12 cellular contexts compared by ENCODE assay signal in the genomic region with DNA sequence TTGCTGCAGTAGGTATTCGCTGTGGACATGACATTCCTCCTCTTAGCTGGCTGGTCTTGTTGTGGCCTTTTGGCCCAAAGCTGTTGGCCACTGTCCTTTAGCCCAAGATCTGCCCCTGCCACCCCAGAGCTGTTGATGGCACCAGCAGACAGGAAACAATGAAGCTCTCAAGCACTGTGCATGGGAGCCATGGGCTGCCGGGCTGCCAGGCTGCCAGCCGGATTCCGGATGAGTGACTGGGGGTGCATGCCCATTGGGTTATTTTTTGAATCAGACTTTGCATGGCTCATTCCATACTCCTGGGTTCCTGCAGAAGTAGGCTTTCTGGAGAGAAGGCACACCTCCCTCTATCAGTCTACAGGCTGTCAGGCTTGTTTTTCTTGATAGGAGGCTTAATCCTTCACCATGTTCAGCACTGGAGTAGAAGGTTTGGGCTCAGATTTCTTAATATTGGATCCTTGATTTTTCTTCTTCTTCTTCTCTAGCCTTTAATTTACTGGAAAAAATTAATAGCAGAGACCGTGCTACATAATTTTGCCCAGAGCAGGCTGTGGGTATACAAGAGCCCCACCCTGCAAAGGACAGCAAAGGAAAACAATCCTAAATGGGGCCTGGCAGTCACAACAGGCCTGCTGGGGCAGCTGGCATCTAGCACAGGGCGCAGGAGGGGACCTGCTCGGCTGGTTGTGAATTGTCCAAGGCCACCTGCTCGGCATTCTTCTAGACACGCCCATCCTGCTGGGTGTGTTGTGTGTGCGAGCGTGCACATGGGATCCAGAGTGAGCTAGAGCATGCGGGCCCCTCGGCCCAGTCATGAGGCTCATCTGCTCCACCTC. TPM values are rescaled to one million over a fixed set of nuclear protein-coding genes. Genes with fewer than 3 reads are reported as not detected.
DNase-seq lines count a peak whose midpoint lies in the region; ATAC-seq and TF ChIP-seq lines count a peak whose summit lies in the region.
"Had no signal": no experiment of that assay in that cellular context is flagged by ENCODE, and none has a peak within 500 bp of the region (broad histone marks: within the 10 kb centered on the region; RNA-seq: fewer than 3 reads in every experiment).

No MANE protein-coding gene starts in this region.

- H3K4me1 Mint-ChIP-seq in GM23338 = no peaks in the 10 kb centered on the region; the same call in 2 of the 3 replicates

- H4K20me1 ChIP-seq in PC-9 (ENCODE audit: insufficient read depth) = peaks cover 15% of the 10 kb centered on the region
- peaks cover 4% of the 10 kb centered on the region; the same call in 1 of the 2 replicates for H4K20me1 ChIP-seq in GM23338 (replicated peaks; ENCODE audit: insufficient read depth)

- CTCF ChIA-PET in PC-9 (lab: Charles Lee) = no interaction called here

- intact Hi-C loops in PC-9 (cut with micrococcal nuclease; ENCODE audit: unreplicated experiment) (no loop called here), lower lobe of right lung (cut with DNase I) (no loop called here), sciatic nerve (cut with DNase I) (no loop called here)

- TF ChIP-seq POLR2A in tibial nerve (IDR thresholded peaks at IDR 0.05) = no peak

- TF ChIP-seq CTCF in PC-9 (conservative IDR thresholded peaks at IDR 0.05) (no peak), lower lobe of right lung (IDR thresholded peaks at IDR 0.05) (no peak), tibial nerve (IDR thresholded peaks at IDR 0.05) (no peak), GM23338 (conservative IDR thresholded peaks at IDR 0.05; ENCODE audit: low read depth in 2 of 2) (no peak)

- no peak overlapping the region for H3K27ac Mint-ChIP-seq in GM23338

- H3K4me2 ChIP-seq in PC-9 (peak overlapping the region; percentile 46), GM23338 (no peak overlapping the region)

- no peaks in the 10 kb centered on the region for H3K9me2 ChIP-seq in PC-9 (ENCODE audit: insufficient read depth)
- no peaks in the 10 kb centered on the region for H3K9me2 ChIP-seq in GM23338 (ENCODE audit: insufficient read depth)

- WGBS in tibial nerve, 2 donors = 82 to 85% methylated on average over 12 to 13 of the region's 13 CpGs

- TF ChIP-seq EP300 in tibial nerve (IDR thresholded peaks at IDR 0.05) = no peak

- H3K4me1 ChIP-seq in PC-9 (replicated peaks; ENCODE audit: insufficient read depth) = peaks cover 33% of the 10 kb centered on the region
- peaks cover 33% of the 10 kb centered on the region for H3K4me1 ChIP-seq in lower lobe of right lung
- H3K4me1 ChIP-seq in tibial nerve = peaks cover 0 to 46% (median 8%) of the 10 kb centered on the region in 4 donors
- no peaks in the 10 kb centered on the region for H3K4me1 ChIP-seq in GM23338 (ENCODE audit: insufficient read depth)

- ATAC-seq in lower lobe of right lung = peak; percentile 77
- ATAC-seq in GM23338 = no peak
- no peak for ATAC-seq in sciatic nerve
- ATAC-seq: activated T-cell treated with anti-CD3 and anti-CD28 coated beads, Interleukin-2, amount 50 U/mL, for 4 hours; K562; stimulated activated naive CD8-positive, alpha-beta T cell treated with anti-CD3 and anti-CD28 coated beads, Interleukin-15, amount 100 ng/mL, for 72 hours had no signal

- no peak overlapping the region for H3K4me3 ChIP-seq in PC-9
- no peak overlapping the region for H3K4me3 ChIP-seq in lower lobe of right lung
- H3K4me3 ChIP-seq in tibial nerve = no peak overlapping the region
- H3K4me3 ChIP-seq in GM23338 = no peak overlapping the region
- H3K4me3 ChIP-seq: K562 had no signal

- POLR2A ChIA-PET in PC-9 (lab: Charles Lee; ENCODE audit: unreplicated experiment) = no interaction called here

- no peaks in the 10 kb centered on the region for H3K9me3 Mint-ChIP-seq in GM23338
- H3K9me3 Mint-ChIP-seq: activated T-cell treated with anti-CD3 and anti-CD28 coated beads, Interleukin-2, amount 50 U/mL, for 4 hours; stimulated activated naive CD8-positive, alpha-beta T cell treated with anti-CD3 and anti-CD28 coated beads, Interleukin-15, amount 100 ng/mL, for 72 hours had no signal

- H3K79me2 ChIP-seq in PC-9 (ENCODE audit: low read depth) (no peaks in the 10 kb centered on the region), GM23338 (replicated peaks; ENCODE audit: insufficient read depth) (no peaks in the 10 kb centered on the region)

- peaks cover 16% of the 10 kb centered on the region; the same call in 1 of the 2 replicates for H3F3A ChIP-seq in PC-9 (ENCODE audit: insufficient read depth, low read depth)
- no peaks in the 10 kb centered on the region for H3F3A ChIP-seq in GM23338 (replicated peaks; ENCODE audit: low read depth)

- DNase-seq in DMS 273 treated with DMSO at 0.1 percent for 48 hours (lab: John Stamatoyannopoulos, UW) = peak; percentile 83
- DNase-seq in NCI-H1417 (lab: John Stamatoyannopoulos, UW) = peak; percentile 68 to 89 (median 85)
- peak; percentile 80 to 85 for DNase-seq in PC-9
- DNase-seq in lower lobe of right lung = peak; percentile 69
- no peak for DNase-seq in activated naive CD4-positive, alpha-beta T cell treated with anti-CD3 and anti-CD28 coated beads, Interleukin-2, amount 50 U/mL, for 16 hours
- no peak for DNase-seq in tibial nerve (ENCODE audit: low spot score in 2 of 2)
- DNase-seq in GM23338 (ENCODE audit: low spot score) = no peak
- no peak for DNase-seq in sciatic nerve (ENCODE audit: low spot score)
- DNase-seq: activated T-cell treated with anti-CD3 and anti-CD28 coated beads, Interleukin-2, amount 50 U/mL, for 4 hours; stimulated activated naive CD8-positive, alpha-beta T cell treated with anti-CD3 and anti-CD28 coated beads, Interleukin-15, amount 100 ng/mL, for 72 hours; T-helper 1 cell had no signal

- H3K36me3 Mint-ChIP-seq in GM23338 (ENCODE audit: low read depth) = peaks cover 22% of the 10 kb centered on the region

- no peak overlapping the region for H2AFZ ChIP-seq in PC-9
- no peak overlapping the region for H2AFZ ChIP-seq in GM23338

- H3K27me3 Mint-ChIP-seq in GM23338 (ENCODE audit: insufficient read depth, low read depth, poor library complexity) = peaks cover 4% of the 10 kb centered on the region
- H3K27me3 Mint-ChIP-seq: stimulated activated naive CD8-positive, alpha-beta T cell treated with anti-CD3 and anti-CD28 coated beads, Interleukin-15, amount 100 ng/mL, for 72 hours had no signal

- no TSS peak for BruUV-seq in PC-9 (replicated peaks; lab: Mats Ljungman, UMichigan)

- H3K27me3 ChIP-seq in PC-9 (ENCODE audit: insufficient read depth, low read depth) (no peaks in the 10 kb centered on the region), lower lobe of right lung (ENCODE audit: low read depth) (no peaks in the 10 kb centered on the region), tibial nerve (no peaks in the 10 kb centered on the region), GM23338 (ENCODE audit: insufficient read depth) (no peaks in the 10 kb centered on the region)

- H3K36me3 ChIP-seq in PC-9 (ENCODE audit: low read depth) (0 out of 2 replicates have a peak, but pooled peaks cover 3% of the 10 kb centered on the region), lower lobe of right lung (peaks cover 58% of the 10 kb centered on the region), tibial nerve (peaks cover 0 to 70% (median 2%) of the 10 kb centered on the region in 3 donors), GM23338 (ENCODE audit: insufficient read depth) (no peaks in the 10 kb centered on the region)

- no peak overlapping the region for H3K4me3 Mint-ChIP-seq in GM23338
- H3K4me3 Mint-ChIP-seq: activated T-cell treated with anti-CD3 and anti-CD28 coated beads, Interleukin-2, amount 50 U/mL, for 4 hours; stimulated activated naive CD8-positive, alpha-beta T cell treated with anti-CD3 and anti-CD28 coated beads, Interleukin-15, amount 100 ng/mL, for 72 hours had no signal

- H3K27ac ChIP-seq in PC-9 (peak overlapping the region; percentile 9; the same call in 1 of the 2 replicates), lower lobe of right lung (no peak overlapping the region), tibial nerve (no peak overlapping the region), GM23338 (ENCODE audit: low read depth) (no peak overlapping the region)

- H3K9me3 ChIP-seq in PC-9 (ENCODE audit: insufficient read depth, low read depth) = no peaks in the 10 kb centered on the region
- no peaks in the 10 kb centered on the region for H3K9me3 ChIP-seq in lower lobe of right lung
- H3K9me3 ChIP-seq in tibial nerve = no peaks in the 10 kb centered on the region

TF ChIP-seq in GM23338, 12 proteins besides CTCF, POLR2A, EP300 and RAD21 (continues in another document):
- TF ChIP-seq EZH2phosphoT487 (IDR thresholded peaks at IDR 0.05; ENCODE audit: unreplicated experiment) = no peak

RNA-seq across cellular contexts. Expression of a gene that starts 32.2 kb away (rescaled TPM):
- total RNA-seq in PC-9 (2021) = 76.1 and 84.1 TPM in 2 replicates
- total RNA-seq in lower lobe of right lung = 105 TPM
- 10 to 100 TPM; 49.4 to 70.4 (median 55.6) TPM for total RNA-seq in tibial nerve
- total RNA-seq in GM23338 (2014; rRNA removed; shearing (Covaris generic)) = 25.0 and 31.8 TPM in 2 replicates
- 27.7 and 31.8 TPM in 2 replicates for polyA plus RNA-seq in GM23338 (2016; fragmentation: Nextera tagmentation; extraction: Ambion mirVana)
- total RNA-seq in sciatic nerve = 131 TPM

Comparison
In these comparisons a context has a peak if more than half of its experiments do, and no peak if none do; other contexts are left out.
1. DNase-seq: peak in DMS 273 treated with DMSO at 0.1 percent for 48 hours (single experiment), NCI-H1417 (3 of 3), PC-9 (2 of 2) and lower lobe of right lung (single experiment); none in activated naive CD4-positive, alpha-beta T cell treated with anti-CD3 and anti-CD28 coated beads, Interleukin-2, amount 50 U/mL, for 16 hours (single experiment), tibial nerve (0 of 2), GM23338 (single experiment) and sciatic nerve (single experiment).
2. ATAC-seq: peak in lower lobe of right lung (2 of 2); none in GM23338 (single experiment) and sciatic nerve (single experiment).